Comparison of ENCODE assay signal across 28 cellular contexts in the genomic region with DNA sequence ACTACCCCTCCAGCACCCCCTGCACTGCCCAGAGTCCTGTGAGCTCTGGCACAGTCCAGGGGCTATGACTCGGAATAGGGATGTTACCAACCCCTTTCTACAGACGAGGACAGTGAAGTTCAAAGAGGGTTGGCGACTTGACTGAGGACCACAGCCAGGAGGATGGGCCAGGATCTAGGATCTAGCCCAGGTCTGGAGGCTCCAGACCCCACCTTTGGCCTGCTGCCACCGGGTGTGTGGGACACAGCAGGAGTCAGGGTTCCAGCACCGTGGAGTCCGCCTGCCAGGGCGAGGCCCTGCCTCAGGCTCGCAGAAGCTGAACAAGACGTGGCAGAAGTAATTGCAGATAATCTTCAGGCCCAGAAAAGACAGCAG. TPM values are rescaled to one million over a fixed set of nuclear protein-coding genes. Genes with fewer than 3 reads are reported as not detected.
DNase-seq lines count a peak whose midpoint lies in the region; ATAC-seq and TF ChIP-seq lines count a peak whose summit lies in the region.
"Had no signal": no experiment of that assay in that cellular context is flagged by ENCODE, and none has a peak within 500 bp of the region (broad histone marks: within the 10 kb centered on the region; RNA-seq: fewer than 3 reads in every experiment).

No MANE protein-coding gene starts in this region.

- no peaks in the 10 kb centered on the region for H3K27me3 Mint-ChIP-seq in natural killer cell (ENCODE audit: low read depth in 2 of 2)
- peaks cover 0 to 2% of the 10 kb centered on the region in 2 donors for H3K27me3 Mint-ChIP-seq in natural killer cell treated with Interleukin-12 subunit alpha and Interleukin-12 subunit beta and Interleukin-15 and Interleukin-18, amount 100 ng/mL, for 72 hours
- no peaks in the 10 kb centered on the region for H3K27me3 Mint-ChIP-seq in nephron progenitor cell (ENCODE audit: low read depth, poor library complexity)

- H3K79me2 ChIP-seq in Karpas-422 (ENCODE audit: low read length), result no peaks in the 10 kb centered on the region

- no peaks in the 10 kb centered on the region; the same call in 1 of the 2 replicates for H4K20me1 ChIP-seq in Karpas-422 (ENCODE audit: insufficient read depth, low read depth, low read length)

- no peak for TF ChIP-seq POLR2A in uterus (IDR thresholded peaks at IDR 0.05)

- H3K27me3 ChIP-seq in uterus (no peaks in the 10 kb centered on the region), Karpas-422 (ENCODE audit: low read length) (no peaks in the 10 kb centered on the region)
- H3K27me3 ChIP-seq: adrenal gland, gastrocnemius medialis, thyroid gland had no signal

- H3K4me1 Mint-ChIP-seq in natural killer cell (peaks cover 4 to 6% of the 10 kb centered on the region in 2 donors), nephron progenitor cell (peaks cover 14% of the 10 kb centered on the region)
- H3K4me1 Mint-ChIP-seq in natural killer cell treated with Interleukin-12 subunit alpha and Interleukin-12 subunit beta and Interleukin-15 and Interleukin-18, amount 100 ng/mL, for 72 hours (ENCODE audit: low read depth in 2 of 2), result no peaks in the 10 kb centered on the region

- H3K4me3 Mint-ChIP-seq in natural killer cell, result no peak overlapping the region
- H3K4me3 Mint-ChIP-seq in natural killer cell treated with Interleukin-12 subunit alpha and Interleukin-12 subunit beta and Interleukin-15 and Interleukin-18, amount 100 ng/mL, for 72 hours, result no peak overlapping the region
- H3K4me3 Mint-ChIP-seq in nephron progenitor cell, result no peak overlapping the region
- H3K4me3 Mint-ChIP-seq: CD4-positive, CD25-positive, alpha-beta regulatory T cell; effector memory CD8-positive, alpha-beta T cell; GM23338 had no signal

- H3K36me3 Mint-ChIP-seq in natural killer cell, result no peaks in the 10 kb centered on the region
- H3K36me3 Mint-ChIP-seq in natural killer cell treated with Interleukin-12 subunit alpha and Interleukin-12 subunit beta and Interleukin-15 and Interleukin-18, amount 100 ng/mL, for 72 hours, result no peaks in the 10 kb centered on the region
- H3K36me3 Mint-ChIP-seq in nephron progenitor cell (ENCODE audit: low read depth), result no peaks in the 10 kb centered on the region
- H3K36me3 Mint-ChIP-seq: CD4-positive, CD25-positive, alpha-beta regulatory T cell had no signal

- TF ChIP-seq CTCF in natural killer cell (IDR thresholded peaks at IDR 0.05) (no peak), nephron progenitor cell (IDR thresholded peaks at IDR 0.05) (no peak), uterus (IDR thresholded peaks at IDR 0.05) (no peak)

- no peaks in the 10 kb centered on the region for H3K36me3 ChIP-seq in uterus
- no peaks in the 10 kb centered on the region for H3K36me3 ChIP-seq in Karpas-422 (ENCODE audit: insufficient read depth, low read length)
- H3K36me3 ChIP-seq: adrenal gland, esophagus squamous epithelium, gastrocnemius medialis, thyroid gland had no signal

- H3K27ac Mint-ChIP-seq in natural killer cell, result no peak overlapping the region
- no peak overlapping the region for H3K27ac Mint-ChIP-seq in natural killer cell treated with Interleukin-12 subunit alpha and Interleukin-12 subunit beta and Interleukin-15 and Interleukin-18, amount 100 ng/mL, for 72 hours
- no peak overlapping the region for H3K27ac Mint-ChIP-seq in nephron progenitor cell
- H3K27ac Mint-ChIP-seq: CD4-positive, CD25-positive, alpha-beta regulatory T cell; effector memory CD8-positive, alpha-beta T cell had no signal

- H3K9me3 ChIP-seq in uterus (no peaks in the 10 kb centered on the region), Karpas-422 (ENCODE audit: low read length) (no peaks in the 10 kb centered on the region)
- H3K9me3 ChIP-seq: adrenal gland, esophagus squamous epithelium, gastrocnemius medialis, thyroid gland had no signal

- no peak overlapping the region for H3K27ac ChIP-seq in uterus
- H3K27ac ChIP-seq in Karpas-422 (ENCODE audit: low read length), result no peak overlapping the region
- H3K27ac ChIP-seq: adrenal gland, esophagus squamous epithelium, gastrocnemius medialis, KMS-11, thyroid gland had no signal

- intact Hi-C loops in natural killer cell (cut with micrococcal nuclease), result no loop called here
- intact Hi-C loops in uterus (cut with DNase I; ENCODE audit: low total_unique reads), result no loop called here

- no peak overlapping the region for H3K9ac ChIP-seq in Karpas-422 (ENCODE audit: low read length)
- H3K9ac ChIP-seq: KMS-11 had no signal

- ATAC-seq in natural killer cell (no peak), HG02763 (IDR thresholded peaks at IDR 0.05; ENCODE audit: unreplicated experiment) (no peak), GM21390 (IDR thresholded peaks at IDR 0.05; ENCODE audit: unreplicated experiment) (no peak)
- no peak for ATAC-seq in natural killer cell treated with Interleukin-12 subunit alpha and Interleukin-12 subunit beta and Interleukin-15 and Interleukin-18, amount 100 ng/mL, for 72 hours
- ATAC-seq: effector memory CD8-positive, alpha-beta T cell; gastrocnemius medialis; PC-3 had no signal

- DNase-seq in natural killer cell, result peak; percentile 3
- DNase-seq in natural killer cell treated with Interleukin-12 subunit alpha and Interleukin-12 subunit beta and Interleukin-15 and Interleukin-18, amount 100 ng/mL, for 72 hours (ENCODE audit: low spot score), result no peak
- peak; percentile 41 for DNase-seq in ecto neural progenitor cell (ENCODE audit: low spot score)
- peak; percentile 1 for DNase-seq in nephron progenitor cell
- peak; percentile 10 to 16 for DNase-seq in uterus
- DNase-seq in Karpas-422, result no peak
- DNase-seq: activated gamma-delta T cell; CD4-positive, CD25-positive, alpha-beta regulatory T cell; DMS 273 treated with DMSO at 0.1 percent for 48 hours; effector memory CD8-positive, alpha-beta T cell; esophagus squamous epithelium; gastrocnemius medialis; hypothalamus; mammary epithelial cell; NCI-H510A treated with DMSO at 0.1 percent for 48 hours; nucleus accumbens; PC-3; SHP77; stimulated activated CD4-positive, alpha-beta T cell treated with anti-CD3 and anti-CD28 coated beads, Interleukin-12 subunit alpha, Interleukin-12 subunit beta, amount 100 ng/mL, for 4 hours; stimulated activated CD4-positive, alpha-beta T cell treated with anti-CD3 and anti-CD28 coated beads, Interleukin-4, amount 100 ng/mL, for 4 hours; stimulated activated naive CD4-positive, alpha-beta T cell; T-helper 9 cell; thyroid gland had no signal

- H3K9me2 ChIP-seq in Karpas-422 (replicated peaks; ENCODE audit: insufficient read depth, low read length), result no peaks in the 10 kb centered on the region

- H3K4me1 ChIP-seq in uterus (no peaks in the 10 kb centered on the region), Karpas-422 (ENCODE audit: low read length) (no peaks in the 10 kb centered on the region)
- H3K4me1 ChIP-seq: adrenal gland, gastrocnemius medialis, thyroid gland had no signal

- no peak overlapping the region for H3K4me2 ChIP-seq in Karpas-422 (ENCODE audit: low read depth, low read length, poor library complexity, severe bottlenecking)
- H3K4me2 ChIP-seq: GM23338, KMS-11 had no signal

- H2AFZ ChIP-seq in Karpas-422 (ENCODE audit: low read length), result no peak overlapping the region
- H2AFZ ChIP-seq: GM23338 had no signal

- H3K9me3 Mint-ChIP-seq in natural killer cell, result no peaks in the 10 kb centered on the region
- no peaks in the 10 kb centered on the region for H3K9me3 Mint-ChIP-seq in natural killer cell treated with Interleukin-12 subunit alpha and Interleukin-12 subunit beta and Interleukin-15 and Interleukin-18, amount 100 ng/mL, for 72 hours
- no peaks in the 10 kb centered on the region for H3K9me3 Mint-ChIP-seq in nephron progenitor cell
- H3K9me3 Mint-ChIP-seq: CD4-positive, CD25-positive, alpha-beta regulatory T cell; effector memory CD8-positive, alpha-beta T cell; GM23338 had no signal

- H3K4me3 ChIP-seq in uterus (no peak overlapping the region), Karpas-422 (ENCODE audit: low read length) (no peak overlapping the region)
- H3K4me3 ChIP-seq: adrenal gland, esophagus squamous epithelium, gastrocnemius medialis, GM23338, thyroid gland had no signal

RNA-seq across cellular contexts. Expression of a gene that starts 37.9 kb away (rescaled TPM):
- total RNA-seq in natural killer cell, result 1 to 10 TPM in 1 of 3 donors, under 1 TPM in 2; 0.79 to 1.4 (median 0.94) TPM
- 1 to 10 TPM; 1.2 to 1.8 TPM for total RNA-seq in natural killer cell treated with Interleukin-12 subunit alpha and Interleukin-12 subunit beta and Interleukin-15 and Interleukin-18, amount 100 ng/mL, for 72 hours
- total RNA-seq in uterus, result 10 to 100 TPM in 3 of 4 donors, under 1 TPM in 1; 0.88 to 62.2 (median 43.4) TPM
- total RNA-seq in Karpas-422 (2014; rRNA removed; shearing (Covaris generic); ENCODE audit: low replicate concordance), result 0.60 and 0.87 TPM in 2 replicates

Comparison
In these comparisons a context has a peak if more than half of its experiments do, and no peak if none do; other contexts are left out.
1. DNase-seq: peak in natural killer cell (single experiment), ecto neural progenitor cell (single experiment), nephron progenitor cell (single experiment) and uterus (2 of 2); none in natural killer cell treated with Interleukin-12 subunit alpha and Interleukin-12 subunit beta and Interleukin-15 and Interleukin-18, amount 100 ng/mL, for 72 hours (single experiment) and Karpas-422 (single experiment).